8 cellular contexts compared by ENCODE assay signal in the genomic region with DNA sequence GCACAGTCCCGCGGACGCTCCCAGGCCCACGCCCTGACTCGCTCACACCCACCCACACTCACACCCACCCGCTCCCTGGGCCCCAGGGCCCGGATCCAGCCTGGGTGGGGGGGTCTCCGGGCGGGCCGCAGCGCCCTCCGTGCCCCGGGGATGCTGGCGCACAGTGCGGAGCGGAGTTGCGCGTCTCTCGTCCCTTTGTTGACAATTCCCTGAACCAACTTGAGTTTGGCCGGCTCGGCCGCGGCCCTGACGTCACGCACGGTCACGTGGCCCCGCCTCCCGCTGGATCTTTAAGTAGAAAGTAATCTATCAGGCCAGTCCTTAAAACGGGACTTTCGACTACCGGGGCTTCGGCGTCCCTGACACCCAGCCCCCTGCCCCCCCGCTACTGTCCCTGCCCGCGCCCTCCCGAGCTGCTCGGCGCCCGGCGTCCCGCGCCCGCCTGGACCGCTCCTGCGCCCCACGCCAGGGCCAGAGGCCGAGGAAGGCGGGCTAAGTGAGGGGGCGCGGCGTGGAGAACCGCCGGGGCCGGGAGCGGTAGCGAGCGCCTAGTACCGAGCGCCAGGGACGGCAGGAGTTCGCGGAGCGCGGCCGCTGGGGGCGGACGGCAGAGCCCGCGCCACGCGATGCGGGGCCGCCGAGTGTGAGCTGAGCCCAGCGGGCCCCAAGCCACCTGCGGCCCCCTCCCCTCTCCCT. TPM values are rescaled to one million over a fixed set of nuclear protein-coding genes. Genes with fewer than 3 reads are reported as not detected.
DNase-seq lines count a peak whose midpoint lies in the region; ATAC-seq, FAIRE-seq and TF ChIP-seq lines count a peak whose summit lies in the region.

A gene (plus strand): TSS at position 320 of the 696 bp plus-strand sequence. CDS start 492 bp downstream, outside the sequence.

- CTCF ChIA-PET in MCF 10A (lab: Yijun Ruan, JAX) = no interaction called here

- ATAC-seq in HG02973 (IDR thresholded peaks at IDR 0.05; ENCODE audit: unreplicated experiment) = peak; percentile 51
- peak; percentile 66 for ATAC-seq in body of pancreas
- peak; percentile 38 to 68 for ATAC-seq in stimulated activated naive B cell treated with anti-CD40 and anti-IgM and Interleukin-4, amounts not matched to agents 10 μg/mL and 1 μg/mL and 100 μg/mL, for 72 hours (replicated peaks)
- ATAC-seq in HG03571 (IDR thresholded peaks at IDR 0.05; ENCODE audit: unreplicated experiment) = no peak

- TF ChIP-seq CTCF in MCF 10A (IDR thresholded peaks at IDR 0.05; ENCODE audit: unreplicated experiment) (no peak), body of pancreas (IDR thresholded peaks at IDR 0.05) (no peak), kidney (IDR thresholded peaks at IDR 0.05; ENCODE audit: borderline replicate concordance, extremely low read depth, insufficient read depth) (no peak)

- H3K4me1 ChIP-seq in body of pancreas (peaks cover 43% of the 10 kb centered on the region), kidney (ENCODE audit: control insufficient read depth in 1 of 2, insufficient read depth in 1 of 2, low read depth in 1 of 2, low read length in 2 of 2) (peaks cover 0 to 4% of the 10 kb centered on the region in 2 donors)

- BruUV-seq in MCF 10A (replicated peaks; lab: Mats Ljungman, UMichigan) = no TSS peak

- intact Hi-C loops in MCF 10A (cut with micrococcal nuclease) = no loop called here
- intact Hi-C loops in body of pancreas (cut with DNase I) = no loop called here
- intact Hi-C loops in kidney (cut with DNase I) = no loop called here

- H3K36me3 Mint-ChIP-seq in MCF 10A (ENCODE audit: insufficient read depth, unreplicated experiment) = no peaks in the 10 kb centered on the region
- H3K36me3 Mint-ChIP-seq in stimulated activated naive B cell treated with anti-CD40 and anti-IgM and Interleukin-4, amounts not matched to agents 10 μg/mL and 1 μg/mL and 100 μg/mL, for 72 hours = peaks cover 18 to 22% of the 10 kb centered on the region in 2 donors

- POLR2A ChIA-PET in MCF 10A (lab: Yijun Ruan, JAX) = no interaction called here

- WGBS in body of pancreas, 2 donors = 0 to 1% methylated on average over 4 to 78 of the region's 78 CpGs

- no peaks in the 10 kb centered on the region for H3K36me3 ChIP-seq in body of pancreas (replicated peaks in 1 of 2; ENCODE audit: insufficient read depth in 1 of 2, low read depth in 2 of 2)
- no peaks in the 10 kb centered on the region for H3K36me3 ChIP-seq in kidney (ENCODE audit: control insufficient read depth in 1 of 2, insufficient read depth in 2 of 2, low read length in 2 of 2)

- no peaks in the 10 kb centered on the region for H3K27me3 Mint-ChIP-seq in MCF 10A (ENCODE audit: insufficient read depth, unreplicated experiment)
- peaks cover 50 to 67% of the 10 kb centered on the region in 2 donors for H3K27me3 Mint-ChIP-seq in stimulated activated naive B cell treated with anti-CD40 and anti-IgM and Interleukin-4, amounts not matched to agents 10 μg/mL and 1 μg/mL and 100 μg/mL, for 72 hours

- DNase-seq in T47D (ENCODE audit: low read depth in 1 of 2, low spot score in 1 of 2) (peak; percentile 73 to 83), MCF 10A (ENCODE audit: unreplicated experiment) (no peak), NCI-H774 (lab: John Stamatoyannopoulos, UW) (peak; percentile 65), body of pancreas (peak; percentile 54 to 77 (median 64)), kidney (peak; percentile 81)
- no peak for DNase-seq in stimulated activated naive B cell treated with anti-CD40 and anti-IgM and Interleukin-4, amounts not matched to agents 10 μg/mL and 1 μg/mL and 100 μg/mL, for 72 hours

- no peak within 1 kb of the TSS for H3K27ac Mint-ChIP-seq in MCF 10A (ENCODE audit: low read depth, unreplicated experiment)
- peak within 1 kb of the TSS; percentile 94 for H3K27ac Mint-ChIP-seq in stimulated activated naive B cell treated with anti-CD40 and anti-IgM and Interleukin-4, amounts not matched to agents 10 μg/mL and 1 μg/mL and 100 μg/mL, for 72 hours

- peaks cover 12 to 97% of the 10 kb centered on the region in 2 donors for H3K27me3 ChIP-seq in body of pancreas

- in situ Hi-C loops in T47D (cut with HindIII; ENCODE audit: low pct_unique_long_range_greater_than_20kb, low sequenced_read_pairs) = no loop called here

- no peaks in the 10 kb centered on the region for H3K9me3 ChIP-seq in body of pancreas
- peaks cover 0 to 3% of the 10 kb centered on the region in 2 donors for H3K9me3 ChIP-seq in kidney (ENCODE audit: control insufficient read depth in 1 of 2, low read length in 2 of 2)

- H3K9ac ChIP-seq in kidney (ENCODE audit: low read length in 2 of 2) = no peak within 1 kb of the TSS

- FAIRE-seq in kidney (lab: Jason Lieb, UNC) = no peak

- no peak within 1 kb of the TSS for H3K4me3 Mint-ChIP-seq in MCF 10A (ENCODE audit: unreplicated experiment)
- H3K4me3 Mint-ChIP-seq in stimulated activated naive B cell treated with anti-CD40 and anti-IgM and Interleukin-4, amounts not matched to agents 10 μg/mL and 1 μg/mL and 100 μg/mL, for 72 hours = peak within 1 kb of the TSS; percentile 81 to 83

- peaks cover 9% of the 10 kb centered on the region for H3K9me3 Mint-ChIP-seq in MCF 10A (ENCODE audit: unreplicated experiment)
- H3K9me3 Mint-ChIP-seq in stimulated activated naive B cell treated with anti-CD40 and anti-IgM and Interleukin-4, amounts not matched to agents 10 μg/mL and 1 μg/mL and 100 μg/mL, for 72 hours = peaks cover 9 to 13% of the 10 kb centered on the region in 2 donors

- no peak for TF ChIP-seq POLR2A in body of pancreas (IDR thresholded peaks at IDR 0.05)

- peak within 1 kb of the TSS in 1 of 2 donors; percentile 25 for H3K4me3 ChIP-seq in body of pancreas
- H3K4me3 ChIP-seq in kidney (ENCODE audit: low read length in 2 of 2) = peak within 1 kb of the TSS; percentile 35 to 44

- H3K27ac ChIP-seq in body of pancreas = no peak within 1 kb of the TSS
- H3K27ac ChIP-seq in kidney (ENCODE audit: low read depth in 2 of 2, low read length in 2 of 2) = no peak within 1 kb of the TSS

- no peaks in the 10 kb centered on the region for H3K4me1 Mint-ChIP-seq in MCF 10A (ENCODE audit: insufficient read depth, unreplicated experiment)
- peaks cover 23 to 51% of the 10 kb centered on the region in 2 donors for H3K4me1 Mint-ChIP-seq in stimulated activated naive B cell treated with anti-CD40 and anti-IgM and Interleukin-4, amounts not matched to agents 10 μg/mL and 1 μg/mL and 100 μg/mL, for 72 hours

RNA-seq across cellular contexts. Expression of the gene that starts here (rescaled TPM):
- not detected in 2 replicates for total RNA-seq in MCF 10A (2022)
- under 1 TPM in 1 of 2 donors, not detected in 1; 0.26 TPM for total RNA-seq in body of pancreas
- 0.31 TPM for total RNA-seq in kidney
- polyA plus RNA-seq in kidney (ENCODE audit: insufficient read depth, low read depth, low replicate concordance) = 0.17 TPM

Comparison
In these comparisons a context has a peak if more than half of its experiments do, and no peak if none do; other contexts are left out.
1. DNase-seq: peak in T47D (2 of 2) and NCI-H774 (single experiment); none in MCF 10A (single experiment) and stimulated activated naive B cell treated with anti-CD40 and anti-IgM and Interleukin-4, amounts not matched to agents 10 μg/mL and 1 μg/mL and 100 μg/mL, for 72 hours (single experiment).
2. Peak in DNase-seq and ATAC-seq in body of pancreas; RNA of the gene not detected or under 1 TPM.
3. Peak in DNase-seq and H3K4me3 ChIP-seq in kidney; RNA of the gene not detected or under 1 TPM.